ENCODE assay signal across 1 cellular context in the genomic region with DNA sequence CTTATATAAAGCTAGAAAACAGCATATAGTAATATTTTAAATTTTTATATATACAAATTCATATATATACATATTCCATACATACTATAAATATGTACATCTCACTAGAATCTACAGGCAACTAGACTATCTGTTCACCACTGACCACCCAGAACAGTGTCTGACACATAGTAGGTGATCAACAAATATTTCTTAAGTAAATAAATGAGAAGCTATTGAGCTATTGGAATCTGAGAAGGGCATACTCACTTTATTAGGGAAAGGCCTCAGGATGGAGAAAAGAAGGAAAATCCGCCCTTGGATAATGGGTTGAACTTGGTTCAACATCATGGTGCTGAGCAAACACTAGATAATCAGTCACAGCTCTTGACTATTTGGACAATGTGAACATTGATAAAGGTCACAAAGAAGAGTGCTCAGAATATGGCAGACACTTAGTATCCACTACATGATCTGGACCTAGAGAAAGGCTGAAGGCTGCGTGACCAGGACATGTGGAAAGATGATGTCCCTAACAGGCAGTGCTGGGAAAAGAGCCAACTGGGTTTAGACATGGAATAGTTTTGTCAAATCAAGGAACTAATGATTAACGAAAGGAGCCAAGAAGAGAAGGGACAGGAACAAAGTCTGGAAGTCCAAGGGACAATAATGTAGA.
TF ChIP-seq lines count a peak whose summit lies in the region.

No MANE protein-coding gene starts in this region.

TF ChIP-seq in HepG2, 621 proteins besides CTCF, POLR2A, EP300 and RAD21 (continued from another document and continues in another):
- TF ChIP-seq, protein P1, sequence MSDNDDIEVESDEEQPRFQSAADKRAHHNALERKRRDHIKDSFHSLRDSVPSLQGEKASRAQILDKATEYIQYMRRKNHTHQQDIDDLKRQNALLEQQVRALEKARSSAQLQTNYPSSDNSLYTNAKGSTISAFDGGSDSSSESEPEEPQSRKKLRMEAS (IDR thresholded peaks at IDR 0.05), result no peak
- no peak for TF ChIP-seq JUNB (CRISPR knock-in tag; IDR thresholded peaks at IDR 0.05; ENCODE audit: borderline replicate concordance)
- no peak for TF ChIP-seq ZNF670 (CRISPR knock-in tag; IDR thresholded peaks at IDR 0.05; ENCODE audit: borderline replicate concordance)
- TF ChIP-seq ZNF160 (CRISPR knock-in tag; IDR thresholded peaks at IDR 0.05), result no peak
- TF ChIP-seq JUN (CRISPR knock-in tag; IDR thresholded peaks at IDR 0.05), result 0 out of 2 replicates have a peak, but pooled peaks have one; percentile 23
- TF ChIP-seq, protein P2, sequence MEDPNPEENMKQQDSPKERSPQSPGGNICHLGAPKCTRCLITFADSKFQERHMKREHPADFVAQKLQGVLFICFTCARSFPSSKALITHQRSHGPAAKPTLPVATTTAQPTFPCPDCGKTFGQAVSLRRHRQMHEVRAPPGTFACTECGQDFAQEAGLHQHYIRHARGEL (CRISPR knock-in tag; IDR thresholded peaks at IDR 0.05), result no peak
- TF ChIP-seq ZSCAN25 (CRISPR knock-in tag; IDR thresholded peaks at IDR 0.05), result no peak
- TF ChIP-seq, protein P3, sequence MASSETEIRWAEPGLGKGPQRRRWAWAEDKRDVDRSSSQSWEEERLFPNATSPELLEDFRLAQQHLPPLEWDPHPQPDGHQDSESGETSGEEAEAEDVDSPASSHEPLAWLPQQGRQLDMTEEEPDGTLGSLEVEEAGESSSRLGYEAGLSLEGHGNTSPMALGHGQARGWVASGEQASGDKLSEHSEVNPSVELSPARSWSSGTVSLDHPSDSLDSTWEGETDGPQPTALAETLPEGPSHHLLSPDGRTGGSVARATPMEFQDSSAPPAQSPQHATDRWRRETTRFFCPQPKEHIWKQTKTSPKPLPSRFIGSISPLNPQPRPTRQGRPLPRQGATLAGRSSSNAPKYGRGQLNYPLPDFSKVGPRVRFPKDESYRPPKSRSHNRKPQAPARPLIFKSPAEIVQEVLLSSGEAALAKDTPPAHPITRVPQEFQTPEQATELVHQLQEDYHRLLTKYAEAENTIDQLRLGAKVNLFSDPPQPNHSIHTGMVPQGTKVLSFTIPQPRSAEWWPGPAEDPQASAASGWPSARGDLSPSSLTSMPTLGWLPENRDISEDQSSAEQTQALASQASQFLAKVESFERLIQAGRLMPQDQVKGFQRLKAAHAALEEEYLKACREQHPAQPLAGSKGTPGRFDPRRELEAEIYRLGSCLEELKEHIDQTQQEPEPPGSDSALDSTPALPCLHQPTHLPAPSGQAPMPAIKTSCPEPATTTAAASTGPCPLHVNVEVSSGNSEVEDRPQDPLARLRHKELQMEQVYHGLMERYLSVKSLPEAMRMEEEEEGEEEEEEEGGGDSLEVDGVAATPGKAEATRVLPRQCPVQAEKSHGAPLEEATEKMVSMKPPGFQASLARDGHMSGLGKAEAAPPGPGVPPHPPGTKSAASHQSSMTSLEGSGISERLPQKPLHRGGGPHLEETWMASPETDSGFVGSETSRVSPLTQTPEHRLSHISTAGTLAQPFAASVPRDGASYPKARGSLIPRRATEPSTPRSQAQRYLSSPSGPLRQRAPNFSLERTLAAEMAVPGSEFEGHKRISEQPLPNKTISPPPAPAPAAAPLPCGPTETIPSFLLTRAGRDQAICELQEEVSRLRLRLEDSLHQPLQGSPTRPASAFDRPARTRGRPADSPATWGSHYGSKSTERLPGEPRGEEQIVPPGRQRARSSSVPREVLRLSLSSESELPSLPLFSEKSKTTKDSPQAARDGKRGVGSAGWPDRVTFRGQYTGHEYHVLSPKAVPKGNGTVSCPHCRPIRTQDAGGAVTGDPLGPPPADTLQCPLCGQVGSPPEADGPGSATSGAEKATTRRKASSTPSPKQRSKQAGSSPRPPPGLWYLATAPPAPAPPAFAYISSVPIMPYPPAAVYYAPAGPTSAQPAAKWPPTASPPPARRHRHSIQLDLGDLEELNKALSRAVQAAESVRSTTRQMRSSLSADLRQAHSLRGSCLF (CRISPR knock-in tag; IDR thresholded peaks at IDR 0.05; ENCODE audit: borderline replicate concordance), result no peak
- TF ChIP-seq, protein P4, sequence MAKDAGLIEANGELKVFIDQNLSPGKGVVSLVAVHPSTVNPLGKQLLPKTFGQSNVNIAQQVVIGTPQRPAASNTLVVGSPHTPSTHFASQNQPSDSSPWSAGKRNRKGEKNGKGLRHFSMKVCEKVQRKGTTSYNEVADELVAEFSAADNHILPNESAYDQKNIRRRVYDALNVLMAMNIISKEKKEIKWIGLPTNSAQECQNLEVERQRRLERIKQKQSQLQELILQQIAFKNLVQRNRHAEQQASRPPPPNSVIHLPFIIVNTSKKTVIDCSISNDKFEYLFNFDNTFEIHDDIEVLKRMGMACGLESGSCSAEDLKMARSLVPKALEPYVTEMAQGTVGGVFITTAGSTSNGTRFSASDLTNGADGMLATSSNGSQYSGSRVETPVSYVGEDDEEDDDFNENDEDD (CRISPR knock-in tag; IDR thresholded peaks at IDR 0.05; ENCODE audit: borderline replicate concordance), result no peak
- no peak for TF ChIP-seq ZNF143 (CRISPR knock-in tag; IDR thresholded peaks at IDR 0.05)
- peak; percentile 93 for TF ChIP-seq ZKSCAN1 (IDR thresholded peaks at IDR 0.05; ENCODE audit: low read length)
- no peak for TF ChIP-seq SP2 (CRISPR knock-in tag; IDR thresholded peaks at IDR 0.05)
- no peak for TF ChIP-seq LCORL (IDR thresholded peaks at IDR 0.05)
- TF ChIP-seq LCORL (CRISPR knock-in tag; IDR thresholded peaks at IDR 0.05), result no peak
- TF ChIP-seq ZNF318 (CRISPR knock-in tag; IDR thresholded peaks at IDR 0.05), result no peak
- no peak for TF ChIP-seq HNRNPH1 (optimal IDR thresholded peaks at IDR 0.05; ENCODE audit: low read depth, low read length)
- no peak for TF ChIP-seq ZNF646 (CRISPR knock-in tag; IDR thresholded peaks at IDR 0.05)
- TF ChIP-seq ZNF7 (CRISPR knock-in tag; IDR thresholded peaks at IDR 0.05), result peak; percentile 71
- no peak for TF ChIP-seq ZNF772 (CRISPR knock-in tag; IDR thresholded peaks at IDR 0.05)
- TF ChIP-seq, protein P5, sequence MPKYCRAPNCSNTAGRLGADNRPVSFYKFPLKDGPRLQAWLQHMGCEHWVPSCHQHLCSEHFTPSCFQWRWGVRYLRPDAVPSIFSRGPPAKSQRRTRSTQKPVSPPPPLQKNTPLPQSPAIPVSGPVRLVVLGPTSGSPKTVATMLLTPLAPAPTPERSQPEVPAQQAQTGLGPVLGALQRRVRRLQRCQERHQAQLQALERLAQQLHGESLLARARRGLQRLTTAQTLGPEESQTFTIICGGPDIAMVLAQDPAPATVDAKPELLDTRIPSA (CRISPR knock-in tag; IDR thresholded peaks at IDR 0.05; ENCODE audit: borderline replicate concordance), result no peak
- TF ChIP-seq, protein P6, sequence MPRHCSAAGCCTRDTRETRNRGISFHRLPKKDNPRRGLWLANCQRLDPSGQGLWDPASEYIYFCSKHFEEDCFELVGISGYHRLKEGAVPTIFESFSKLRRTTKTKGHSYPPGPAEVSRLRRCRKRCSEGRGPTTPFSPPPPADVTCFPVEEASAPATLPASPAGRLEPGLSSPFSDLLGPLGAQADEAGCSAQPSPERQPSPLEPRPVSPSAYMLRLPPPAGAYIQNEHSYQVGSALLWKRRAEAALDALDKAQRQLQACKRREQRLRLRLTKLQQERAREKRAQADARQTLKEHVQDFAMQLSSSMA (CRISPR knock-in tag; IDR thresholded peaks at IDR 0.05), result no peak
- TF ChIP-seq IKZF1 (IDR thresholded peaks at IDR 0.05), result no peak
